Comparison of ENCODE assay signal across 8 cellular contexts in the genomic region with DNA sequence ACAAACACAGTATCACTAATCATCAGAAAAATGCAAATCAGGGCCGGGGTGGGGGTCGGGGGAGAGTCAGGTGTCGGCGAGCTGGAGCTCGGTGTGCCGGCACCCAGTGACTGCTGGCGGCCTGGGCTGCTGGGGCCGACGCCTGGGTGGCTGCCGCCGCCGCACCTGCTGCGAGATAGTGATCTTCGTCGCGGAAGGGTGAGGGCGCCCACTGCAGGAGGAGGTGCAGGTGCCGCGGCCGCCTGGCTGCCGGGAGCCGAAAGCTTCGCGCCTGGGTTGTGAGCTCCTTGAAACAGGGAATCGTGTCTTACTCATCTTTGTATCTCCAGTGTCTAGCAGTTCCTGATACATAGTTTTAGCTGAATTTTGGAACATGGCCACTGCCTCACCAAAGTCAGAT.
A peak's percentile ranks its signal among the peaks of the same experiment; 100 is the strongest.
DNase-seq lines count a peak whose midpoint lies in the region; ATAC-seq, FAIRE-seq and TF ChIP-seq lines count a peak whose summit lies in the region.

No MANE protein-coding gene starts in this region.

- no peaks in the 10 kb centered on the region for H3K27me3 ChIP-seq in PC-3 (ENCODE audit: low read length)
- H3K27me3 ChIP-seq in K562 (ENCODE audit: control insufficient read depth in 2 of 2, insufficient read depth in 2 of 2, low read length in 2 of 2): no peaks in the 10 kb centered on the region
- peaks cover 0 to 2% of the 10 kb centered on the region in 2 donors for H3K27me3 ChIP-seq in naive thymus-derived CD4-positive, alpha-beta T cell (ENCODE audit: control insufficient read depth in 2 of 2, insufficient read depth in 2 of 2, low read length in 2 of 2)

- peak overlapping the region in 1 of 9 donors; percentile 5 for H3K27ac Mint-ChIP-seq in naive thymus-derived CD4-positive, alpha-beta T cell
- no peak overlapping the region for H3K27ac Mint-ChIP-seq in immature natural killer cell

- no peaks in the 10 kb centered on the region for H3K79me2 ChIP-seq in PC-3 (ENCODE audit: low read length)
- no peaks in the 10 kb centered on the region for H3K79me2 ChIP-seq in K562 (ENCODE audit: control insufficient read depth, insufficient read depth, low read length)

- BruUV-seq in PC-3 (replicated peaks; lab: Mats Ljungman, UMichigan): no TSS peak
- no TSS peak for BruUV-seq in K562 (replicated peaks; lab: Mats Ljungman, UMichigan)

- H3K4me1 ChIP-seq in PC-3 (ENCODE audit: insufficient read depth, low read length) (peaks cover 4% of the 10 kb centered on the region; the same call in 1 of the 2 replicates), K562 (replicated peaks in 1 of 2; ENCODE audit: control insufficient read depth in 2 of 2, insufficient read depth in 2 of 2, low read length in 2 of 2) (peaks cover 0 to 4% of the 10 kb centered on the region in 2 experiments; a peak in 1 of 5 replicates)
- no peaks in the 10 kb centered on the region for H3K4me1 ChIP-seq in naive thymus-derived CD4-positive, alpha-beta T cell (ENCODE audit: control insufficient read depth in 2 of 2, insufficient read depth in 2 of 2, low read length in 2 of 2)

- TF ChIP-seq CTCF in PC-3 (conservative IDR thresholded peaks at IDR 0.05; ENCODE audit: low read depth, low read length): peak; percentile 75
- TF ChIP-seq CTCF in K562 (IDR thresholded peaks at IDR 0.05 in 2 of 3, conservative IDR thresholded peaks at IDR 0.05 in 1 of 3; ENCODE audit: insufficient read depth in 2 of 3, low read depth in 1 of 3, low read length in 3 of 3): peak; percentile 21 to 49 (median 31); a peak in 4 of 6 replicates

- H3K9me3 ChIP-seq in PC-3 (ENCODE audit: low read length): no peaks in the 10 kb centered on the region
- no peaks in the 10 kb centered on the region for H3K9me3 ChIP-seq in K562 (replicated peaks; ENCODE audit: control insufficient read depth, insufficient read depth, low read depth, low read length)
- H3K9me3 ChIP-seq in naive thymus-derived CD4-positive, alpha-beta T cell (ENCODE audit: control insufficient read depth in 2 of 3, low read length in 3 of 3): no peaks in the 10 kb centered on the region

- H3K4me2 ChIP-seq in PC-3 (ENCODE audit: low read length) (peak overlapping the region; percentile 79), K562 (ENCODE audit: insufficient read depth, low read length) (no peak overlapping the region)

- peaks cover 0 to 15% (median 5%) of the 10 kb centered on the region in 7 donors for H3K4me1 Mint-ChIP-seq in naive thymus-derived CD4-positive, alpha-beta T cell
- H3K4me1 Mint-ChIP-seq in immature natural killer cell: no peaks in the 10 kb centered on the region

- H3K27ac ChIP-seq in PC-3 (ENCODE audit: low read length) (no peak overlapping the region), K562 (ENCODE audit: extremely low read depth, low read depth, low read length) (no peak overlapping the region)
- no peak overlapping the region for H3K27ac ChIP-seq in naive thymus-derived CD4-positive, alpha-beta T cell (ENCODE audit: low read depth, low read length)

- H3K36me3 ChIP-seq in PC-3 (ENCODE audit: low read depth, low read length) (no peaks in the 10 kb centered on the region), K562 (ENCODE audit: control insufficient read depth, insufficient read depth, low read length) (no peaks in the 10 kb centered on the region)
- H3K36me3 ChIP-seq in naive thymus-derived CD4-positive, alpha-beta T cell (ENCODE audit: control insufficient read depth in 2 of 3, insufficient read depth in 3 of 3, low read length in 3 of 3): no peaks in the 10 kb centered on the region

- no peak for TF ChIP-seq POLR2A in K562 (conservative IDR thresholded peaks at IDR 0.05)

- peaks cover 0 to 3% (median 0%) of the 10 kb centered on the region in 5 donors for H3K36me3 Mint-ChIP-seq in naive thymus-derived CD4-positive, alpha-beta T cell
- no peaks in the 10 kb centered on the region for H3K36me3 Mint-ChIP-seq in immature natural killer cell

- H2AFZ ChIP-seq in PC-3 (ENCODE audit: low read length) (peak overlapping the region; percentile 74), K562 (ENCODE audit: low read depth, low read length) (no peak overlapping the region)

- ATAC-seq in GM18909 (IDR thresholded peaks at IDR 0.05; ENCODE audit: poor library complexity, unreplicated experiment) (peak; percentile 98), HG03039 (IDR thresholded peaks at IDR 0.05; ENCODE audit: unreplicated experiment) (peak; percentile 99), PC-3 (peak; percentile 97), K562 (peak; percentile 63)
- ATAC-seq in naive thymus-derived CD4-positive, alpha-beta T cell: peak; percentile 81

- H3K27me3 Mint-ChIP-seq in naive thymus-derived CD4-positive, alpha-beta T cell: peaks cover 15 to 31% (median 26%) of the 10 kb centered on the region in 5 donors
- peaks cover 4 to 14% (median 10%) of the 10 kb centered on the region in 3 donors for H3K27me3 Mint-ChIP-seq in immature natural killer cell (ENCODE audit: low read depth in 3 of 3)

- no peaks in the 10 kb centered on the region for H3K9me1 ChIP-seq in K562 (ENCODE audit: control insufficient read depth, insufficient read depth, low read length)

- no peak overlapping the region for H3K9ac ChIP-seq in PC-3 (ENCODE audit: low read length)
- H3K9ac ChIP-seq in K562 (ENCODE audit: insufficient read depth in 1 of 2, low read depth in 2 of 2, low read length in 2 of 2): no peak overlapping the region

- no peaks in the 10 kb centered on the region for H3F3A ChIP-seq in PC-3 (ENCODE audit: low read length, unreplicated experiment)

- intact Hi-C loops in PC-3 (cut with micrococcal nuclease): loop anchor here (1.0 to 5.0 kb wide), 2 partner anchors 50 to 55 kb away; no protein-coding TSS in a partner anchor
- intact Hi-C loops in K562 (cut with micrococcal nuclease): no loop called here
- intact Hi-C loops in naive thymus-derived CD4-positive, alpha-beta T cell (cut with micrococcal nuclease): loop anchor here (1.0 kb wide), 1 partner anchor 55 kb away; no protein-coding TSS in a partner anchor

- DNase-seq in Ammon's horn (ENCODE audit: low spot score) (peak; percentile 2), PC-3 (peak; percentile 69), K562 (ENCODE audit: extremely low read depth in 1 of 4, low spot score in 3 of 4) (peak in 3 of 4 experiments; percentile 3 to 13 (median 3)), immature natural killer cell (no peak), SHP77 treated with DMSO at 0.1 percent for 48 hours (lab: John Stamatoyannopoulos, UW) (no peak)
- DNase-seq in naive thymus-derived CD4-positive, alpha-beta T cell: peak; percentile 13 to 53 (median 41)

- H3K9me2 ChIP-seq in PC-3 (replicated peaks; ENCODE audit: low read length): no peaks in the 10 kb centered on the region

- no peak for TF ChIP-seq EP300 in K562 (IDR thresholded peaks at IDR 0.05; ENCODE audit: low read length)

- FAIRE-seq in K562 (lab: Jason Lieb, UNC): no peak

- no peaks in the 10 kb centered on the region for H3K9me3 Mint-ChIP-seq in naive thymus-derived CD4-positive, alpha-beta T cell
- H3K9me3 Mint-ChIP-seq in immature natural killer cell: peaks cover 0 to 1% (median 0%) of the 10 kb centered on the region in 6 donors

- WGBS in K562 (ENCODE audit: insufficient coverage, low coverage, missing lambda C conversion rate): 2% methylated on average over 19 of the region's 25 CpGs

- H4K20me1 ChIP-seq in PC-3 (ENCODE audit: low read length) (no peaks in the 10 kb centered on the region), K562 (replicated peaks; ENCODE audit: control insufficient read depth, insufficient read depth, low read length) (no peaks in the 10 kb centered on the region)

- no peak for TF ChIP-seq RAD21 in K562 (CRISPR knock-in tag; conservative IDR thresholded peaks at IDR 0.05 in 1 of 2, IDR thresholded peaks at IDR 0.05 in 1 of 2)

- POLR2A ChIA-PET in PC-3 (lab: Charles Lee; ENCODE audit: unreplicated experiment): no interaction called here
- POLR2A ChIA-PET in K562 (lab: Yijun Ruan, JAX): no interaction called here
- POLR2A ChIA-PET in naive thymus-derived CD4-positive, alpha-beta T cell (lab: Charles Lee): no interaction called here

- H3K4me3 Mint-ChIP-seq in naive thymus-derived CD4-positive, alpha-beta T cell: peak overlapping the region in 5 of 10 donors; percentile 6 to 50 (median 47)
- H3K4me3 Mint-ChIP-seq in immature natural killer cell: no peak overlapping the region

- peak overlapping the region; percentile 55 for H3K4me3 ChIP-seq in PC-3 (ENCODE audit: low read length)
- H3K4me3 ChIP-seq in K562: no peak overlapping the region
- no peak overlapping the region for H3K4me3 ChIP-seq in naive thymus-derived CD4-positive, alpha-beta T cell (ENCODE audit: low read length)

- in situ Hi-C loops in K562 (cut with MboI): no loop called here

- CTCF ChIA-PET in PC-3 (lab: Charles Lee) (interaction anchor here (0.6 to 1.4 kb wide), 6 partner anchors 54 to 337 kb away, joined by 3 to 17 read pairs (median 6); no protein-coding TSS in a partner anchor), K562 (lab: Yijun Ruan, JAX; ENCODE audit: low intra/inter-chr PET ratio) (no interaction called here)
- CTCF ChIA-PET in naive thymus-derived CD4-positive, alpha-beta T cell (lab: Charles Lee): interaction anchor here (0.6 to 1.5 kb wide), 4 partner anchors 55 to 637 kb away, joined by 3 to 7 read pairs (median 4); no protein-coding TSS in a partner anchor

TF ChIP-seq in K562, 482 proteins besides CTCF, POLR2A, EP300 and RAD21:
- no peak for TF ChIP-seq NFIX (CRISPR knock-in tag; IDR thresholded peaks at IDR 0.05; ENCODE audit: low read depth)
- no peak for TF ChIP-seq SIN3B (IDR thresholded peaks at IDR 0.05; ENCODE audit: low read depth)
- TF ChIP-seq, protein P1, sequence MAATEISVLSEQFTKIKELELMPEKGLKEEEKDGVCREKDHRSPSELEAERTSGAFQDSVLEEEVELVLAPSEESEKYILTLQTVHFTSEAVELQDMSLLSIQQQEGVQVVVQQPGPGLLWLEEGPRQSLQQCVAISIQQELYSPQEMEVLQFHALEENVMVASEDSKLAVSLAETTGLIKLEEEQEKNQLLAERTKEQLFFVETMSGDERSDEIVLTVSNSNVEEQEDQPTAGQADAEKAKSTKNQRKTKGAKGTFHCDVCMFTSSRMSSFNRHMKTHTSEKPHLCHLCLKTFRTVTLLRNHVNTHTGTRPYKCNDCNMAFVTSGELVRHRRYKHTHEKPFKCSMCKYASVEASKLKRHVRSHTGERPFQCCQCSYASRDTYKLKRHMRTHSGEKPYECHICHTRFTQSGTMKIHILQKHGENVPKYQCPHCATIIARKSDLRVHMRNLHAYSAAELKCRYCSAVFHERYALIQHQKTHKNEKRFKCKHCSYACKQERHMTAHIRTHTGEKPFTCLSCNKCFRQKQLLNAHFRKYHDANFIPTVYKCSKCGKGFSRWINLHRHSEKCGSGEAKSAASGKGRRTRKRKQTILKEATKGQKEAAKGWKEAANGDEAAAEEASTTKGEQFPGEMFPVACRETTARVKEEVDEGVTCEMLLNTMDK (IDR thresholded peaks at IDR 0.05; ENCODE audit: borderline replicate concordance, insufficient read depth, low read depth, low read length, poor library complexity, severe bottlenecking): peak; percentile 27
- TF ChIP-seq SETDB1 (IDR thresholded peaks at IDR 0.05; ENCODE audit: low read length): no peak

Comparison
In these comparisons a context has a peak if more than half of its experiments do, and no peak if none do; other contexts are left out.
1. DNase-seq: peak in Ammon's horn (single experiment), PC-3 (single experiment), K562 (3 of 4) and naive thymus-derived CD4-positive, alpha-beta T cell (9 of 9); none in immature natural killer cell (0 of 3) and SHP77 treated with DMSO at 0.1 percent for 48 hours (single experiment).
2. Peak in every context shown above with its lines, with median percentiles within 50 percentile points of each other: ATAC-seq.